16 cellular contexts compared by ENCODE assay signal in genomic region chr7:2007526-2007925, GRCh38.
A peak's percentile ranks its signal among the peaks of the same experiment; 100 is the strongest.
DNase-seq lines count a peak whose midpoint lies in the region; ATAC-seq and TF ChIP-seq lines count a peak whose summit lies in the region.
"Had no signal": no experiment of that assay in that cellular context is flagged by ENCODE, and none has a peak within 500 bp of the region (broad histone marks: within the 10 kb centered on the region; RNA-seq: fewer than 3 reads in every experiment).

No MANE protein-coding gene starts in this region.

- POLR2A ChIA-PET in activated CD4-positive, alpha-beta T cell treated with anti-CD3 and anti-CD28 coated beads, Interleukin-2, amount 10 ng/mL, durations not matched to agents 7 days and 5 days (lab: Charles Lee): no interaction called here

- DNase-seq in activated CD4-positive, alpha-beta T cell treated with anti-CD3 and anti-CD28 coated beads, Interleukin-2, amount 10 ng/mL, durations not matched to agents 7 days and 5 days: no peak
- DNase-seq in activated CD4-positive, alpha-beta T cell treated with anti-CD3 and anti-CD28 coated beads for 48 hours: no peak
- DNase-seq in natural killer cell treated with Interleukin-12 subunit alpha and Interleukin-12 subunit beta and Interleukin-15 and Interleukin-18, amount 100 ng/mL, for 72 hours (ENCODE audit: low spot score): peak; percentile 34
- no peak for DNase-seq in natural killer cell
- no peak for DNase-seq in EL
- DNase-seq in cerebellar nuclear complex (lab: John Stamatoyannopoulos, UW): no peak
- DNase-seq: KBM-7; NCI-H146; NCI-H2081 treated with DMSO at 0.1 percent for 48 hours; NCI-H345; NCI-H526 treated with DMSO at 0.1 percent for 48 hours; NK-92 treated with Interleukin-12 subunit alpha and Interleukin-12 subunit beta, amount 100 ng/mL, for 24 hours; PC-3 had no signal

- no peak for ATAC-seq in natural killer cell treated with Interleukin-12 subunit alpha and Interleukin-12 subunit beta and Interleukin-15 and Interleukin-18, amount 100 ng/mL, for 72 hours
- no peak for ATAC-seq in natural killer cell
- ATAC-seq in GM21576 (IDR thresholded peaks at IDR 0.05; ENCODE audit: unreplicated experiment): no peak
- ATAC-seq: PC-3 had no signal

- H3K27ac Mint-ChIP-seq in activated CD4-positive, alpha-beta T cell treated with anti-CD3 and anti-CD28 coated beads, Interleukin-2, amount 10 ng/mL, durations not matched to agents 7 days and 5 days: peak overlapping the region; percentile 9
- H3K27ac Mint-ChIP-seq in natural killer cell treated with Interleukin-12 subunit alpha and Interleukin-12 subunit beta and Interleukin-15 and Interleukin-18, amount 100 ng/mL, for 72 hours: no peak overlapping the region
- H3K27ac Mint-ChIP-seq in natural killer cell: no peak overlapping the region

- no peaks in the 10 kb centered on the region for H3K27me3 Mint-ChIP-seq in activated CD4-positive, alpha-beta T cell treated with anti-CD3 and anti-CD28 coated beads, Interleukin-2, amount 10 ng/mL, durations not matched to agents 7 days and 5 days
- H3K27me3 Mint-ChIP-seq in natural killer cell treated with Interleukin-12 subunit alpha and Interleukin-12 subunit beta and Interleukin-15 and Interleukin-18, amount 100 ng/mL, for 72 hours: peaks cover 0 to 5% of the 10 kb centered on the region in 2 donors
- peaks cover 6 to 7% of the 10 kb centered on the region in 2 donors for H3K27me3 Mint-ChIP-seq in natural killer cell (ENCODE audit: low read depth in 2 of 2)

- H3K36me3 ChIP-seq in mesodermal cell (ENCODE audit: control insufficient read depth, insufficient read depth, low read length): peaks cover 12% of the 10 kb centered on the region

- no peak for TF ChIP-seq CTCF in natural killer cell (IDR thresholded peaks at IDR 0.05)

- no peaks in the 10 kb centered on the region for H3K9me3 ChIP-seq in mesodermal cell (ENCODE audit: control insufficient read depth, low read length)

- intact Hi-C loops in natural killer cell (cut with micrococcal nuclease): no loop called here

- H3K4me1 Mint-ChIP-seq in activated CD4-positive, alpha-beta T cell treated with anti-CD3 and anti-CD28 coated beads, Interleukin-2, amount 10 ng/mL, durations not matched to agents 7 days and 5 days: no peaks in the 10 kb centered on the region
- peaks cover 12 to 18% of the 10 kb centered on the region in 2 donors for H3K4me1 Mint-ChIP-seq in natural killer cell treated with Interleukin-12 subunit alpha and Interleukin-12 subunit beta and Interleukin-15 and Interleukin-18, amount 100 ng/mL, for 72 hours (ENCODE audit: low read depth in 2 of 2)
- H3K4me1 Mint-ChIP-seq in natural killer cell: peaks cover 20 to 30% of the 10 kb centered on the region in 2 donors

- no peaks in the 10 kb centered on the region for H3K36me3 Mint-ChIP-seq in activated CD4-positive, alpha-beta T cell treated with anti-CD3 and anti-CD28 coated beads, Interleukin-2, amount 10 ng/mL, durations not matched to agents 7 days and 5 days (ENCODE audit: low read depth)
- H3K36me3 Mint-ChIP-seq in natural killer cell treated with Interleukin-12 subunit alpha and Interleukin-12 subunit beta and Interleukin-15 and Interleukin-18, amount 100 ng/mL, for 72 hours: no peaks in the 10 kb centered on the region
- H3K36me3 Mint-ChIP-seq in natural killer cell: no peaks in the 10 kb centered on the region

- H3K9me3 Mint-ChIP-seq in activated CD4-positive, alpha-beta T cell treated with anti-CD3 and anti-CD28 coated beads, Interleukin-2, amount 10 ng/mL, durations not matched to agents 7 days and 5 days: no peaks in the 10 kb centered on the region
- no peaks in the 10 kb centered on the region for H3K9me3 Mint-ChIP-seq in natural killer cell treated with Interleukin-12 subunit alpha and Interleukin-12 subunit beta and Interleukin-15 and Interleukin-18, amount 100 ng/mL, for 72 hours
- no peaks in the 10 kb centered on the region for H3K9me3 Mint-ChIP-seq in natural killer cell

- peaks cover 13% of the 10 kb centered on the region for H3K4me1 ChIP-seq in mesodermal cell (ENCODE audit: control insufficient read depth, insufficient read depth, low read length, poor library complexity, severe bottlenecking)

- no peak overlapping the region for H3K4me3 ChIP-seq in mesodermal cell (ENCODE audit: extremely low read depth, insufficient read depth, low read length, poor library complexity, severe bottlenecking)

- peak overlapping the region; percentile 23 for H3K27ac ChIP-seq in mesodermal cell (ENCODE audit: low read depth, low read length, severe bottlenecking)
- H3K27ac ChIP-seq: 22Rv1 had no signal

- CTCF ChIA-PET in activated CD4-positive, alpha-beta T cell treated with anti-CD3 and anti-CD28 coated beads, Interleukin-2, amount 10 ng/mL, durations not matched to agents 7 days and 5 days (lab: Charles Lee): interaction anchor here (0.6 to 2.0 kb wide), 2 partner anchors 9 to 273 kb away, joined by 4 to 5 read pairs; no protein-coding TSS in a partner anchor

- 93 to 96% methylated on average over 9 to 10 of the region's 10 CpGs for WGBS in mesodermal cell (ENCODE audit: insufficient coverage in 2 of 2), 2 experiments

- H3K4me3 Mint-ChIP-seq in activated CD4-positive, alpha-beta T cell treated with anti-CD3 and anti-CD28 coated beads, Interleukin-2, amount 10 ng/mL, durations not matched to agents 7 days and 5 days: no peak overlapping the region
- H3K4me3 Mint-ChIP-seq in natural killer cell treated with Interleukin-12 subunit alpha and Interleukin-12 subunit beta and Interleukin-15 and Interleukin-18, amount 100 ng/mL, for 72 hours: no peak overlapping the region
- no peak overlapping the region for H3K4me3 Mint-ChIP-seq in natural killer cell
